Comparison of ENCODE assay signal across 11 cellular contexts in genomic region chr22:43342347-43343261, GRCh38. TPM values are rescaled to one million over a fixed set of nuclear protein-coding genes. Genes with fewer than 3 reads are reported as not detected.
DNase-seq lines count a peak whose midpoint lies in the region; ATAC-seq and TF ChIP-seq lines count a peak whose summit lies in the region.
"Had no signal": no experiment of that assay in that cellular context is flagged by ENCODE, and none has a peak within 500 bp of the region (broad histone marks: within the 10 kb centered on the region; RNA-seq: fewer than 3 reads in every experiment).

No MANE protein-coding gene starts in this region.

- peak overlapping the region in 2 of 7 donors; percentile 43 to 73 for H3K27ac Mint-ChIP-seq in CD14-positive monocyte

- TF ChIP-seq POLR2A in esophagus muscularis mucosa (IDR thresholded peaks at IDR 0.05; ENCODE audit: low read depth) = no peak

- H3K9me3 ChIP-seq in HUES6 (ENCODE audit: control insufficient read depth, insufficient read depth, low read depth, low read length) = no peaks in the 10 kb centered on the region
- H3K9me3 ChIP-seq in esophagus muscularis mucosa = no peaks in the 10 kb centered on the region
- peaks cover 8% of the 10 kb centered on the region for H3K9me3 ChIP-seq in trophoblast cell (ENCODE audit: insufficient read depth, low read depth, low read length)
- H3K9me3 ChIP-seq: gastrocnemius medialis had no signal

- H3K4me3 ChIP-seq in HUES6 (ENCODE audit: low read depth, low read length) = peak overlapping the region; percentile 59
- peak overlapping the region; percentile 61 to 78 (median 66) for H3K4me3 ChIP-seq in esophagus muscularis mucosa
- no peak overlapping the region for H3K4me3 ChIP-seq in trophoblast cell (ENCODE audit: low read depth, low read length)
- H3K4me3 ChIP-seq: gastrocnemius medialis had no signal

- TF ChIP-seq CTCF in CD14-positive monocyte (IDR thresholded peaks at IDR 0.05) (no peak), esophagus muscularis mucosa (IDR thresholded peaks at IDR 0.05) (no peak)

- no peak overlapping the region for H2AFZ ChIP-seq in trophoblast cell (ENCODE audit: insufficient read depth, low read length, poor library complexity)

- no peaks in the 10 kb centered on the region for H3K79me1 ChIP-seq in trophoblast cell (ENCODE audit: low read length)

- H3K27me3 ChIP-seq in HUES6 (ENCODE audit: control insufficient read depth, insufficient read depth, low read length) = peaks cover 73% of the 10 kb centered on the region
- peaks cover 0 to 50% (median 21%) of the 10 kb centered on the region in 4 donors for H3K27me3 ChIP-seq in esophagus muscularis mucosa
- peaks cover 37% of the 10 kb centered on the region for H3K27me3 ChIP-seq in trophoblast cell (ENCODE audit: insufficient read depth, low read length)

- 3% methylated on average over 31 of the region's 99 CpGs for WGBS in esophagus muscularis mucosa
- no CpG with 5 or more reads among the region's 99 CpGs for WGBS in trophoblast cell (ENCODE audit: extremely low coverage, insufficient coverage, insufficient read length)

- H3K27me3 Mint-ChIP-seq in CD14-positive monocyte (ENCODE audit: low read depth in 3 of 3) = peaks cover 42 to 46% (median 45%) of the 10 kb centered on the region in 3 donors

- H4K8ac ChIP-seq in trophoblast cell (ENCODE audit: low read depth, low read length) = no peak overlapping the region

- TF ChIP-seq EP300 in esophagus muscularis mucosa (IDR thresholded peaks at IDR 0.05) = no peak

- peaks cover 43% of the 10 kb centered on the region for H3K4me1 Mint-ChIP-seq in CD14-positive monocyte

- H2BK12ac ChIP-seq in trophoblast cell (ENCODE audit: low read length) = no peak overlapping the region

- no peak overlapping the region for H4K12ac ChIP-seq in trophoblast cell (ENCODE audit: low read depth, low read length)

- intact Hi-C loops in CD14-positive monocyte (cut with micrococcal nuclease) (loop anchor here in 1 of 2 donors (10.0 kb wide), 1 partner anchor 68 kb away; no protein-coding TSS in a partner anchor), esophagus muscularis mucosa (cut with DNase I) (loop anchor here (5.0 kb wide), 1 partner anchor 50 kb away; no protein-coding TSS in a partner anchor)

- H2BK5ac ChIP-seq in trophoblast cell (ENCODE audit: low read depth, low read length, poor library complexity) = no peak overlapping the region

- no peak overlapping the region for H2AK5ac ChIP-seq in trophoblast cell (ENCODE audit: low read length)

- no peak overlapping the region for H3K18ac ChIP-seq in trophoblast cell (ENCODE audit: low read length)

- H3K4me2 ChIP-seq in trophoblast cell (ENCODE audit: low read length) = peak overlapping the region; percentile 34

- ATAC-seq in GM21825 (IDR thresholded peaks at IDR 0.05; ENCODE audit: unreplicated experiment) = no peak

- no peak overlapping the region for H3K4ac ChIP-seq in trophoblast cell (ENCODE audit: low read depth, low read length)

- H3K36me3 ChIP-seq in HUES6 (ENCODE audit: control insufficient read depth, insufficient read depth, low read length) = no peaks in the 10 kb centered on the region
- H3K36me3 ChIP-seq in esophagus muscularis mucosa = no peaks in the 10 kb centered on the region
- H3K36me3 ChIP-seq in trophoblast cell (ENCODE audit: control insufficient read depth in 1 of 2, insufficient read depth in 2 of 2, low read length in 2 of 2) = no peaks in the 10 kb centered on the region
- H3K36me3 ChIP-seq: gastrocnemius medialis had no signal

- peaks cover 8 to 10% of the 10 kb centered on the region in 2 donors for H3K36me3 Mint-ChIP-seq in CD14-positive monocyte

- H3K4me1 ChIP-seq in HUES6 (ENCODE audit: control insufficient read depth, insufficient read depth, low read length) = peaks cover 5% of the 10 kb centered on the region; the same call in 1 of the 2 replicates
- peaks cover 16 to 73% (median 69%) of the 10 kb centered on the region in 4 donors for H3K4me1 ChIP-seq in esophagus muscularis mucosa
- no peaks in the 10 kb centered on the region for H3K4me1 ChIP-seq in trophoblast cell (ENCODE audit: control insufficient read depth in 1 of 2, insufficient read depth in 2 of 2, low read length in 2 of 2)
- H3K4me1 ChIP-seq: gastrocnemius medialis had no signal

- H3K9me3 Mint-ChIP-seq in CD14-positive monocyte = peaks cover 0 to 14% (median 8%) of the 10 kb centered on the region in 7 donors

- no peak overlapping the region for H3K14ac ChIP-seq in trophoblast cell (ENCODE audit: low read length)

- DNase-seq in CD14-positive monocyte (ENCODE audit: low spot score) (no peak), esophagus muscularis mucosa (ENCODE audit: extremely low spot score) (no peak), trophoblast cell (peak in 1 of 2 donors; percentile 31), hepatic stellate cell (ENCODE audit: low spot score) (no peak), nucleus accumbens (lab: John Stamatoyannopoulos, UW) (no peak), ecto neural progenitor cell (ENCODE audit: low spot score) (no peak)
- DNase-seq: cerebellar nuclear complex, midbrain had no signal

- H3K27ac ChIP-seq in HUES6 (ENCODE audit: low read depth, low read length) (no peak overlapping the region), esophagus muscularis mucosa (replicated peaks in 1 of 4) (peak overlapping the region; percentile 77 to 84 (median 81)), trophoblast cell (ENCODE audit: low read depth, low read length) (no peak overlapping the region)
- H3K27ac ChIP-seq: gastrocnemius medialis had no signal

- H4K91ac ChIP-seq in trophoblast cell (ENCODE audit: low read depth, low read length) = no peak overlapping the region

- H3K79me2 ChIP-seq in trophoblast cell (ENCODE audit: control insufficient read depth, insufficient read depth, low read length, poor library complexity) = no peaks in the 10 kb centered on the region

- no peak overlapping the region for H3K9ac ChIP-seq in HUES6 (ENCODE audit: low read length)
- H3K9ac ChIP-seq in trophoblast cell (ENCODE audit: low read length) = no peak overlapping the region

- H2BK120ac ChIP-seq in trophoblast cell (ENCODE audit: insufficient read depth, low read length, poor library complexity) = no peak overlapping the region

- no peak overlapping the region for H3K23ac ChIP-seq in trophoblast cell (ENCODE audit: low read length)

- peak overlapping the region; percentile 68 to 88 for H3K4me3 Mint-ChIP-seq in CD14-positive monocyte

RNA-seq across cellular contexts. Expression of gene SCUBE1, which starts 0.6 kb away (rescaled TPM):
- under 1 TPM; 0.20 to 0.26 TPM for polyA plus RNA-seq in CD14-positive monocyte
- total RNA-seq in esophagus muscularis mucosa = 100 to 1,000 TPM in 1 of 4 donors, 10 to 100 TPM in 3; 33.3 to 109 (median 66.3) TPM
- polyA plus RNA-seq in trophoblast cell (2013) = 0.08 and 0.12 TPM in 2 replicates

Comparison
In these comparisons a context has a peak if more than half of its experiments do, and no peak if none do; other contexts are left out.
1. H3K27ac ChIP-seq: peak in esophagus muscularis mucosa (4 of 4); none in HUES6 (single experiment) and trophoblast cell (single experiment).